Comparison of ENCODE assay signal across 9 cellular contexts in the genomic region with DNA sequence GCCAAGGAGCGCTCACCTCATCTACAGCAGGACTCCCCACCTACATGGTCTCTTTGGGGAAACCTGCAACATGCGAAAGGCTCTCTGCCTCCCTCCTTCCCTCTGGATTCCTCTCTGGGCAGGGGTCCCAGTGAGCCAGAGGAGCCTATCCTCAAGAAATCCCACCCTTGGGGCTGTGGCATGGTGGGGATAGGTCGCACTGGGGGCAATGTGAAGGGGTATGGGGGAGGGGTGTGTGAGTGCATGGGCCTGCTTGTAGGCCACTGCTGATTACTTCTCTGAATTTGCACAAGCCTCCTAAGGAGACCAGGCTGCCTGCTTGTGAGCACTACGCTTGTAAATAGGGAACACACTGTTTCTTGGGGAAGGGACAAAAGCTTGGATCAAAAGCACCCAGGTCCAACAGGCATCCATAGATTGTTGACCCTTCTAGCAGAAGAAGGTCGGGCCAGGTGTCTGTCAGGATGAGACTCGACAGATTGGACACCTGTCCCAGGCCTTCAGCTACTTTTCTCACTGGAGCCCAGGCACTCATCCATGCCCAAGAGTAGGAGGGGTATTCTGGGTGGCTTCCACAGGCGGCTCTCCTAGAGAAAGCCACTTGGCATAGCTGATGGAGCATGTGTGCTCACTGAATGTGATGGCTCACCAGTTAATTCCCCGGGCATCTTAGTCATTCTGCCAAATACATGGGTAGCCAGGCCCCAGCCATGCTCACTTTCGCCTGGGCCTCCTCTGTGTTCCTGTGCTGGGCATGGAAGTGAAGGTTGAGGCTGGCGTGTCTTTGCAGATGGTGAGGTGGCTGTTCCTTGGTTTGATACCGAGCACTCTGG.
DNase-seq lines count a peak whose midpoint lies in the region; ATAC-seq and TF ChIP-seq lines count a peak whose summit lies in the region.
"Had no signal": no experiment of that assay in that cellular context is flagged by ENCODE, and none has a peak within 500 bp of the region (broad histone marks: within the 10 kb centered on the region; RNA-seq: fewer than 3 reads in every experiment).

No MANE protein-coding gene starts in this region.

- H4K20me1 ChIP-seq in SK-N-SH (ENCODE audit: insufficient read depth) (no peaks in the 10 kb centered on the region), OCI-LY1 (ENCODE audit: insufficient read depth, low read length) (no peaks in the 10 kb centered on the region)

- TF ChIP-seq CTCF in SK-N-SH (IDR thresholded peaks at IDR 0.05): no peak
- TF ChIP-seq CTCF in OCI-LY1 (IDR thresholded peaks at IDR 0.05; ENCODE audit: low read length): no peak
- TF ChIP-seq CTCF in foreskin keratinocyte (conservative IDR thresholded peaks at IDR 0.05): no peak

- H3K4me3 ChIP-seq in SK-N-SH (ENCODE audit: low read depth in 2 of 2, low read length in 1 of 2) (peak overlapping the region; percentile 48 to 52; a peak in 2 of 4 replicates), OCI-LY1 (ENCODE audit: low read depth, low read length, poor library complexity, severe bottlenecking) (no peak overlapping the region), skeletal muscle satellite cell (ENCODE audit: low read length) (peak overlapping the region; percentile 78)

- CTCF ChIA-PET in SK-N-SH (lab: Yijun Ruan, JAX): interaction anchor here (1.2 kb wide), 1 partner anchor 174 kb away, joined by 4 read pairs; no protein-coding TSS in a partner anchor

- peak overlapping the region; percentile 72 for H3K4me2 ChIP-seq in SK-N-SH
- H3K4me2 ChIP-seq in OCI-LY1 (ENCODE audit: low read length): peak overlapping the region; percentile 82; the same call in 1 of the 2 replicates
- peak overlapping the region; percentile 93 for H3K4me2 ChIP-seq in skeletal muscle satellite cell (ENCODE audit: low read length)

- no peak overlapping the region for H3K9ac ChIP-seq in SK-N-SH
- H3K9ac ChIP-seq in OCI-LY1 (ENCODE audit: low read length): peak overlapping the region; percentile 66; the same call in 1 of the 2 replicates
- H3K9ac ChIP-seq in skeletal muscle satellite cell (ENCODE audit: low read depth, low read length): peak overlapping the region; percentile 33

- TF ChIP-seq EP300 in SK-N-SH (IDR thresholded peaks at IDR 0.05; ENCODE audit: borderline replicate concordance in 1 of 2, low read depth in 1 of 2, low read length in 1 of 2): no peak

- no peaks in the 10 kb centered on the region for H3K9me3 ChIP-seq in SK-N-SH
- no peaks in the 10 kb centered on the region for H3K9me3 ChIP-seq in OCI-LY1 (ENCODE audit: low read length)
- no peaks in the 10 kb centered on the region for H3K9me3 ChIP-seq in skeletal muscle satellite cell (replicated peaks; ENCODE audit: low read length)

- H3K27me3 ChIP-seq in SK-N-SH (ENCODE audit: insufficient read depth) (no peaks in the 10 kb centered on the region), OCI-LY1 (ENCODE audit: insufficient read depth, low read length) (no peaks in the 10 kb centered on the region), foreskin keratinocyte (no peaks in the 10 kb centered on the region), skeletal muscle satellite cell (ENCODE audit: control insufficient read depth, insufficient read depth, low read length) (no peaks in the 10 kb centered on the region)

- H3K27ac ChIP-seq in SK-N-SH (ENCODE audit: low read depth in 2 of 2, low read length in 1 of 2) (no peak overlapping the region), OCI-LY1 (ENCODE audit: low read depth, low read length, poor library complexity, severe bottlenecking) (peak overlapping the region; percentile 63), foreskin keratinocyte (no peak overlapping the region)

- H3K4me1 ChIP-seq in SK-N-SH (ENCODE audit: control insufficient read depth in 1 of 2, insufficient read depth in 2 of 2, low read depth in 1 of 2, low read length in 1 of 2): no peaks in the 10 kb centered on the region; a peak in 1 of 4 replicates
- H3K4me1 ChIP-seq in OCI-LY1 (ENCODE audit: insufficient read depth, low read length, severe bottlenecking): peaks cover 40% of the 10 kb centered on the region
- H3K4me1 ChIP-seq in foreskin keratinocyte: no peaks in the 10 kb centered on the region
- H3K4me1 ChIP-seq in skeletal muscle satellite cell (ENCODE audit: control insufficient read depth, insufficient read depth, low read length): peaks cover 21% of the 10 kb centered on the region

- POLR2A ChIA-PET in SK-N-SH (lab: Yijun Ruan, JAX): no interaction called here

- no peaks in the 10 kb centered on the region; the same call in 1 of the 2 replicates for H3K79me2 ChIP-seq in SK-N-SH (ENCODE audit: insufficient read depth)
- no peaks in the 10 kb centered on the region for H3K79me2 ChIP-seq in OCI-LY1 (ENCODE audit: insufficient read depth, low read length)

- H3K36me3 ChIP-seq in SK-N-SH (replicated peaks in 1 of 2; ENCODE audit: control insufficient read depth in 1 of 2, insufficient read depth in 2 of 2, low read length in 1 of 2): peaks cover 0 to 4% of the 10 kb centered on the region in 2 experiments
- no peaks in the 10 kb centered on the region for H3K36me3 ChIP-seq in OCI-LY1 (ENCODE audit: insufficient read depth, low read length)
- H3K36me3 ChIP-seq in skeletal muscle satellite cell (ENCODE audit: insufficient read depth, low read length): no peaks in the 10 kb centered on the region

- no peaks in the 10 kb centered on the region for H3F3A ChIP-seq in SK-N-SH (replicated peaks; ENCODE audit: insufficient read depth)
- H3F3A ChIP-seq in OCI-LY1 (ENCODE audit: insufficient read depth, low read length): no peaks in the 10 kb centered on the region

- H3K9me2 ChIP-seq in SK-N-SH: no peaks in the 10 kb centered on the region
- H3K9me2 ChIP-seq in OCI-LY1 (ENCODE audit: low read depth, low read length): no peaks in the 10 kb centered on the region

- H2AFZ ChIP-seq in SK-N-SH (ENCODE audit: low read depth) (no peak overlapping the region), OCI-LY1 (ENCODE audit: low read length) (no peak overlapping the region)

- ATAC-seq in SK-N-SH treated with all-trans-retinoic acid at 6 μM for 48 hours: no peak; the same call in 2 of the 3 replicates
- peak; percentile 70 for ATAC-seq in foreskin keratinocyte
- ATAC-seq in HG03025 (IDR thresholded peaks at IDR 0.05; ENCODE audit: low FRiP score, unreplicated experiment): no peak

- DNase-seq in SK-N-SH (no peak), foreskin keratinocyte (no peak), NCI-H2107 treated with DMSO at 0.1 percent for 48 hours (lab: John Stamatoyannopoulos, UW; ENCODE audit: unreplicated experiment) (no peak), KG1 (lab: John Stamatoyannopoulos, UW) (no peak)
- DNase-seq: kidney glomerular epithelial cell had no signal

- TF ChIP-seq RAD21 in SK-N-SH (IDR thresholded peaks at IDR 0.05; ENCODE audit: low read length): no peak

- 76% methylated on average over 5 of the region's 11 CpGs for WGBS in SK-N-SH (ENCODE audit: low lambda C conversion rate)

TF ChIP-seq in SK-N-SH, 30 proteins besides CTCF, POLR2A, EP300 and RAD21 (continues in another document):
- TF ChIP-seq EZH2phosphoT487 (IDR thresholded peaks at IDR 0.05; ENCODE audit: borderline replicate concordance, low read depth) (no peak), SMC3 (IDR thresholded peaks at IDR 0.05; ENCODE audit: low read depth, low read length) (no peak), RXRA (IDR thresholded peaks at IDR 0.05; ENCODE audit: borderline replicate concordance, low read depth) (no peak), GABPA (IDR thresholded peaks at IDR 0.05; ENCODE audit: low read depth) (no peak), USF1 (IDR thresholded peaks at IDR 0.05; ENCODE audit: borderline replicate concordance, low read depth) (no peak), MEF2A (IDR thresholded peaks at IDR 0.05; ENCODE audit: borderline replicate concordance, low read depth) (no peak)

TF ChIP-seq in SK-N-SH treated with all-trans-retinoic acid at 6 μM for 48 hours, 23 proteins besides CTCF, POLR2A, EP300 and RAD21 (continues in another document):
- TF ChIP-seq ESRRG (CRISPR knock-in tag; IDR thresholded peaks at IDR 0.05) (no peak), BACH2 (CRISPR knock-in tag; IDR thresholded peaks at IDR 0.05; ENCODE audit: borderline replicate concordance) (no peak), ZNF70 (CRISPR knock-in tag; IDR thresholded peaks at IDR 0.05) (no peak), TCF4 (CRISPR knock-in tag; IDR thresholded peaks at IDR 0.05; ENCODE audit: borderline replicate concordance) (no peak), ZNF8 (CRISPR knock-in tag; IDR thresholded peaks at IDR 0.05) (no peak), PATZ1 (CRISPR knock-in tag; IDR thresholded peaks at IDR 0.05; ENCODE audit: borderline replicate concordance) (no peak), CSDC2 (CRISPR knock-in tag; IDR thresholded peaks at IDR 0.05) (no peak)
